In the genomic region with DNA sequence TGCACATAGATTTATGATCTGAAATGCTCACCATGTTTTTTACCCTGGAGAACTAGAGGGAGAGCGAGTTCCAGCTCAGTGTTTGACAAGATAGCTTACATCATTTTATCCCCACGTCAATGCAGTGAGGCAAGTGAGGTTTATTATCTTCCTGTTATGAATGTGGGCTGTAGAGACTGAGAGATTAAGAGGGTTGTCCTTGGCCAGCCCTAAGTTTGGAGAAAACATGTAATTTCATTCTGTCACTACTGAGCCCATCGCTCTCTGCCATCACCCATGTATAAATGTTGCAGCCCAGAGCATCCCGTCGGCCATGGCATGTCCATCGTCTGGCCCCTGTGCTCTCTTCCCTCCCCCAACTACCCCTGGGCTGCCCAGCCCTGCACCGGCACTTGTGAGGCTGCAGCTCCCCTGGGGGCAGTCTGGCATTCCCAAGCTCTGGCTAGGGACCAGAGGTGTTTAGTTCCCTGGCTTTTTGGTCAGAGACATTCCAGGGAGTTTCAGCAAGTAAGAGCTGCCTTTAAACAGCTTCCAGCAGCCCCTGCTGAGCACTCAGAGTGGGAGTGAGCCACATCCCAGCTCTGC, we compare ENCODE assay signal across 11 cellular contexts.
DNase-seq lines count a peak whose midpoint lies in the region; ATAC-seq and TF ChIP-seq lines count a peak whose summit lies in the region.
"Had no signal": no experiment of that assay in that cellular context is flagged by ENCODE, and none has a peak within 500 bp of the region (broad histone marks: within the 10 kb centered on the region; RNA-seq: fewer than 3 reads in every experiment).

No MANE protein-coding gene starts in this region.

- H3K27me3 Mint-ChIP-seq in endodermal cell (ENCODE audit: insufficient read depth), result no peaks in the 10 kb centered on the region

- DNase-seq in MG63 (peak; percentile 65), endodermal cell (peak; percentile 90), mesendoderm (peak; percentile 95), transverse colon (peak; percentile 27), AML-193 (lab: John Stamatoyannopoulos, UW) (no peak), NCI-H1694 (lab: John Stamatoyannopoulos, UW) (no peak)
- no peak for DNase-seq in stimulated activated naive CD4-positive, alpha-beta T cell treated with Interleukin-2 at 50 U/mL for 16 hours (lab: John Stamatoyannopoulos, UW)
- DNase-seq: stimulated activated CD4-positive, alpha-beta T cell treated with anti-CD3 and anti-CD28 coated beads, Interleukin-12 subunit alpha, Interleukin-12 subunit beta, amount 100 ng/mL, for 4 hours; T-cell had no signal

- H3K9me3 ChIP-seq in MG63 (no peaks in the 10 kb centered on the region), endodermal cell (ENCODE audit: control insufficient read depth, low read length) (peaks cover 13% of the 10 kb centered on the region), transverse colon (no peaks in the 10 kb centered on the region)

- no peak overlapping the region for H2BK15ac ChIP-seq in mesendoderm (replicated peaks; ENCODE audit: low read depth)

- H3K27ac ChIP-seq in endodermal cell (ENCODE audit: low read depth, low read length) (no peak overlapping the region), mesendoderm (ENCODE audit: low read depth, low read length) (no peak overlapping the region), transverse colon (peak overlapping the region; percentile 64 to 79 (median 72))

- H3K4me2 ChIP-seq in mesendoderm (ENCODE audit: low read length), result no peak overlapping the region

- H3K27ac Mint-ChIP-seq in endodermal cell, result no peak overlapping the region
- H3K27ac Mint-ChIP-seq: dendritic cell treated with granulocyte-macrophage colony-stimulating factor and Interleukin-4, amounts not matched to agents 40 ng/mL and 50 ng/mL, for 4 days had no signal

- peaks cover 18% of the 10 kb centered on the region for H3K36me3 Mint-ChIP-seq in endodermal cell (ENCODE audit: low read depth)
- H3K36me3 Mint-ChIP-seq: T-cell had no signal

- H3K4ac ChIP-seq in mesendoderm (ENCODE audit: low read depth, low read length), result no peak overlapping the region

- no peak for TF ChIP-seq POLR2A in transverse colon (IDR thresholded peaks at IDR 0.05)

- ATAC-seq in GM19324 (IDR thresholded peaks at IDR 0.05; ENCODE audit: low FRiP score, unreplicated experiment), result no peak
- ATAC-seq: T-cell had no signal

- no peak overlapping the region for H2BK5ac ChIP-seq in mesendoderm (ENCODE audit: low read length)

- peaks cover 41% of the 10 kb centered on the region for H3K36me3 ChIP-seq in MG63
- H3K36me3 ChIP-seq in endodermal cell (ENCODE audit: control insufficient read depth, insufficient read depth, low read length), result peaks cover 12% of the 10 kb centered on the region
- H3K36me3 ChIP-seq in mesendoderm (ENCODE audit: control insufficient read depth, insufficient read depth, low read length), result no peaks in the 10 kb centered on the region
- no peaks in the 10 kb centered on the region for H3K36me3 ChIP-seq in transverse colon

- H3K9me3 Mint-ChIP-seq in endodermal cell, result no peaks in the 10 kb centered on the region
- H3K9me3 Mint-ChIP-seq: T-cell had no signal

- 70 to 77% methylated on average over 5 to 7 of the region's 7 CpGs for WGBS in endodermal cell (ENCODE audit: insufficient coverage in 1 of 2, insufficient read length in 1 of 2), 2 experiments
- WGBS in mesendoderm (ENCODE audit: extremely low coverage, insufficient coverage, low lambda C conversion rate), result no CpG with 5 or more reads among the region's 7 CpGs
- WGBS in transverse colon (ENCODE audit: low coverage in 1 of 2), 2 donors, result 50 to 64% methylated on average over 2 to 7 of the region's 7 CpGs

- intact Hi-C loops in transverse colon (cut with DNase I; ENCODE audit: low total_unique reads), result no loop called here

- H3K9ac ChIP-seq in endodermal cell (ENCODE audit: extremely low read depth, low read length, poor library complexity, severe bottlenecking) (no peak overlapping the region), mesendoderm (ENCODE audit: low read length) (no peak overlapping the region)

- H3K56ac ChIP-seq in mesendoderm (ENCODE audit: low read length), result no peak overlapping the region

- H3K27me3 ChIP-seq in MG63, result no peaks in the 10 kb centered on the region
- H3K27me3 ChIP-seq in endodermal cell (ENCODE audit: control insufficient read depth, insufficient read depth, low read length, poor library complexity, severe bottlenecking), result no peaks in the 10 kb centered on the region
- no peaks in the 10 kb centered on the region for H3K27me3 ChIP-seq in mesendoderm (ENCODE audit: insufficient read depth, low read length, poor library complexity)
- no peaks in the 10 kb centered on the region for H3K27me3 ChIP-seq in transverse colon

- H3K23ac ChIP-seq in mesendoderm (ENCODE audit: low read length), result no peak overlapping the region

- no peak overlapping the region for H4K5ac ChIP-seq in mesendoderm (ENCODE audit: low read length)

- no peak overlapping the region for H2BK120ac ChIP-seq in mesendoderm (ENCODE audit: low read depth, low read length)

- H4K8ac ChIP-seq in mesendoderm (ENCODE audit: low read depth, low read length), result no peak overlapping the region

- in situ Hi-C loops in transverse colon (cut with MboI; ENCODE audit: low pct_ligation_motif_present in 1 of 4, low pct_unique_long_range_greater_than_20kb in 1 of 4, low sequenced_read_pairs in 3 of 4), result no loop called here

- H3K18ac ChIP-seq in mesendoderm (ENCODE audit: low read length), result no peak overlapping the region

- H3K79me2 ChIP-seq in mesendoderm (ENCODE audit: control insufficient read depth, insufficient read depth, low read length), result no peaks in the 10 kb centered on the region

- peaks cover 23% of the 10 kb centered on the region for H3K4me1 Mint-ChIP-seq in endodermal cell
- H3K4me1 Mint-ChIP-seq: T-cell had no signal

- TF ChIP-seq EP300 in transverse colon (IDR thresholded peaks at IDR 0.05; ENCODE audit: low read depth), result no peak

- H3K79me1 ChIP-seq in mesendoderm (ENCODE audit: low read length), result no peaks in the 10 kb centered on the region

- no peak overlapping the region for H2AK5ac ChIP-seq in mesendoderm (ENCODE audit: low read length)

- H3K4me1 ChIP-seq in endodermal cell (ENCODE audit: control insufficient read depth, insufficient read depth, low read length) (no peaks in the 10 kb centered on the region), mesendoderm (ENCODE audit: control insufficient read depth, low read depth, low read length) (peaks cover 16% of the 10 kb centered on the region), transverse colon (peaks cover 0 to 26% (median 8%) of the 10 kb centered on the region in 4 donors)

- H3K4me3 Mint-ChIP-seq in endodermal cell, result no peak overlapping the region
- H3K4me3 Mint-ChIP-seq: dendritic cell treated with granulocyte-macrophage colony-stimulating factor and Interleukin-4, amounts not matched to agents 40 ng/mL and 50 ng/mL, for 4 days; T-cell had no signal

- TF ChIP-seq CTCF in endodermal cell (conservative IDR thresholded peaks at IDR 0.05) (no peak), transverse colon (IDR thresholded peaks at IDR 0.05) (no peak)

- H3K4me3 ChIP-seq in MG63 (no peak overlapping the region), endodermal cell (ENCODE audit: low read length) (no peak overlapping the region), mesendoderm (ENCODE audit: low read length) (no peak overlapping the region), transverse colon (no peak overlapping the region)

Comparison
In these comparisons a context has a peak if more than half of its experiments do, and no peak if none do; other contexts are left out.
1. DNase-seq: peak in MG63 (single experiment), endodermal cell (single experiment), mesendoderm (single experiment) and transverse colon (single experiment); none in AML-193 (0 of 2), stimulated activated naive CD4-positive, alpha-beta T cell treated with Interleukin-2 at 50 U/mL for 16 hours (single experiment) and NCI-H1694 (single experiment).
2. H3K27ac ChIP-seq: peak in transverse colon (4 of 4); none in endodermal cell (single experiment) and mesendoderm (single experiment).